ENCODE assay signal across 14 cellular contexts in the genomic region with DNA sequence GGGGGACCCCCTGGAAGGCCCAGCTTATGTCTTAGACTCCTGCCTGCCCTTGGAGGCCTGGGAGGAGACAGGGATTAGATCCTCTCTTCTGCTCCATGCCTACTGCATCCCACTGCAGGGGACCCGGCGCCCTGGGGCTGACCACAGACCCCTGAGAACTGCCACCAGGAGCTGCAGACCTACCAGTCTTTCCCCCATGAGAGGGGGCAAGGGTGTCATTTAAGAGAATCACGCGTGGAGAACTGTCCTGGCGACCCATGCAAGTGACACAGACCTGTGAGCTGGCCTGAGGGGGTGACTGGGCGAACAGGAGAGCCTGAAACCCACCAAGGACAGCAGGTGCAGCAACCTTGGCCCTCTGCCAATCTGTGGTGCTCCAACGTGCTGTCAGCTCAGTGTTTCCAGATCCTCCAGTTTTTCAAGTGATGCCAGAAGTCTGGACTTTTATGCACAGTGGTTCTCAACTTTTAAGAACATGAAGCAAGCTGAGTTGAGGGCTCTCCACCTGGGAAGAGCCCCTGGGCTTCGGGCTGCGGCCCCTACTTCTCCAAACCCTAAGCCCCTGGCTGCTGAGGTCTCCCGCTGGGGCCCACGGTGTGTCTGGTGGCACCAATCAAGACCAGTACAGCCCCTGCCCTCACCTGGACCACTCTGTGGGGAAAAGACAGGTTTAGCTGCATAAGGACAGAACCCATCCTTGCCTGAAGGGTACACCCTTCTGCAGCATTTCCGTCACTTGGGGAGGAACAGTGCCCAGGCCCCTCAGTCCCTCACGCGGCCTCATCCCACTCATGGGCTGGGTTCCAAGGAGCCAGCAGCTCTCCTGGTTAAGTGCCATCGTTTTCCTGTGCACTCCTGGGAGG. TPM values are rescaled to one million over a fixed set of nuclear protein-coding genes. Genes with fewer than 3 reads are reported as not detected.
"Had no signal": no experiment of that assay in that cellular context is flagged by ENCODE, and none has a peak within 500 bp of the region (broad histone marks: within the 10 kb centered on the region; RNA-seq: fewer than 3 reads in every experiment).

No MANE protein-coding gene starts in this region.

- H3K4me3 ChIP-seq: adrenal gland, gastroesophageal sphincter, heart right ventricle, testis, upper lobe of right lung had no signal

- H3K9me3 ChIP-seq: adrenal gland, gastroesophageal sphincter, heart right ventricle, testis, upper lobe of right lung had no signal

- H3K27ac ChIP-seq: adrenal gland, testis, upper lobe of right lung, VCaP had no signal

- H3K36me3 ChIP-seq: upper lobe of right lung had no signal

- FAIRE-seq: colon had no signal

- H3K27me3 ChIP-seq: adrenal gland, gastroesophageal sphincter, testis, upper lobe of right lung had no signal

- DNase-seq: activated CD4-positive, alpha-beta memory T cell treated with anti-CD3 and anti-CD28 coated beads, Interleukin-2, amount 10 ng/mL, durations not matched to agents 7 days and 5 days; activated CD4-positive, alpha-beta T cell treated with anti-CD3 and anti-CD28 coated beads for 36 hours; activated naive CD4-positive, alpha-beta T cell treated with anti-CD3 and anti-CD28 coated beads, Interleukin-2, amount 50 U/mL, for 16 hours; activated T-cell treated with anti-CD3 and anti-CD28 coated beads, Interleukin-2, amount 50 U/mL, for 24 hours; adrenal gland; erythroblast; heart right ventricle; naive thymus-derived CD4-positive, alpha-beta T cell; testis; upper lobe of right lung had no signal

- H3K4me1 ChIP-seq: testis had no signal

- ATAC-seq: activated CD4-positive, alpha-beta T cell treated with anti-CD3 and anti-CD28 coated beads for 36 hours; gastroesophageal sphincter; heart right ventricle; naive thymus-derived CD4-positive, alpha-beta T cell; upper lobe of right lung had no signal

RNA-seq across cellular contexts. Expression of a gene that starts 18.2 kb away (rescaled TPM):
- total RNA-seq: activated CD4-positive, alpha-beta memory T cell treated with anti-CD3 and anti-CD28 coated beads, Interleukin-2, amount 10 ng/mL, durations not matched to agents 7 days and 5 days; T-helper 1 cell treated with Interleukin-12 subunit alpha and Interleukin-12 subunit beta and Interleukin-4 antibody, amounts not matched to agents 30 ng/mL and 1 ng/mL, for 36 hours had no signal
- polyA plus RNA-seq: naive thymus-derived CD4-positive, alpha-beta T cell had no signal
